In genomic region chr2:1521878-1522495, GRCh38 we compare ENCODE assay signal across 14 cellular contexts.
DNase-seq lines count a peak whose midpoint lies in the region; ATAC-seq and TF ChIP-seq lines count a peak whose summit lies in the region.
"Had no signal": no experiment of that assay in that cellular context is flagged by ENCODE, and none has a peak within 500 bp of the region (broad histone marks: within the 10 kb centered on the region; RNA-seq: fewer than 3 reads in every experiment).

No MANE protein-coding gene starts in this region.

- H3K36me3 Mint-ChIP-seq in endothelial cell (ENCODE audit: low read depth, unreplicated experiment), result no peaks in the 10 kb centered on the region
- H3K36me3 Mint-ChIP-seq: CD14-positive monocyte; CD8-positive, alpha-beta T cell had no signal

- H3K4me3 Mint-ChIP-seq in endothelial cell (ENCODE audit: unreplicated experiment), result no peak overlapping the region
- H3K4me3 Mint-ChIP-seq: B cell; CD14-positive monocyte; CD8-positive, alpha-beta T cell; HFFc6 had no signal

- intact Hi-C loops in cardiac septum (cut with DNase I) (no loop called here), Right ventricle myocardium superior (cut with DNase I) (no loop called here)

- ATAC-seq in Right ventricle myocardium superior (ENCODE audit: poor library complexity) (no peak), HG02973 (IDR thresholded peaks at IDR 0.05; ENCODE audit: unreplicated experiment) (no peak), GM21367 (IDR thresholded peaks at IDR 0.05; ENCODE audit: unreplicated experiment) (no peak)
- ATAC-seq: CD8-positive, alpha-beta T cell had no signal

- H3K36me3 ChIP-seq in KOPT-K1 (ENCODE audit: insufficient read depth, low read length), result no peaks in the 10 kb centered on the region

- H3K9me3 Mint-ChIP-seq in endothelial cell (ENCODE audit: unreplicated experiment), result no peaks in the 10 kb centered on the region
- H3K9me3 Mint-ChIP-seq: CD8-positive, alpha-beta T cell; HFFc6 had no signal

- peak overlapping the region; percentile 16 for H3K27ac Mint-ChIP-seq in endothelial cell (ENCODE audit: unreplicated experiment)
- H3K27ac Mint-ChIP-seq: B cell; CD14-positive monocyte; CD8-positive, alpha-beta T cell; HFFc6 had no signal

- H3K27ac ChIP-seq in KOPT-K1 (ENCODE audit: low read depth, low read length, poor library complexity, severe bottlenecking), result peak overlapping the region; percentile 92

- DNase-seq in cardiac septum (ENCODE audit: low spot score), result peak; percentile 54
- DNase-seq in Right ventricle myocardium superior, result no peak
- no peak for DNase-seq in endothelial cell (ENCODE audit: low spot score)
- DNase-seq in activated effector memory CD4-positive, alpha-beta T cell treated with anti-CD3 and anti-CD28 coated beads, Interleukin-2, amount 50 U/mL, for 16 hours, result no peak
- DNase-seq: CD8-positive, alpha-beta T cell; GF-D8; HCEC 1CT; HFFc6 had no signal

- H3K4me1 Mint-ChIP-seq in endothelial cell (ENCODE audit: unreplicated experiment), result no peaks in the 10 kb centered on the region
- H3K4me1 Mint-ChIP-seq: CD14-positive monocyte had no signal

- H3K9me3 ChIP-seq in KOPT-K1 (ENCODE audit: insufficient read depth, low read length, poor library complexity, severe bottlenecking), result no peaks in the 10 kb centered on the region
- H3K9me3 ChIP-seq: Caco-2 had no signal

- no peaks in the 10 kb centered on the region for H3K27me3 Mint-ChIP-seq in endothelial cell (ENCODE audit: unreplicated experiment)
- H3K27me3 Mint-ChIP-seq: B cell had no signal

- TF ChIP-seq CTCF in endothelial cell (IDR thresholded peaks at IDR 0.05; ENCODE audit: unreplicated experiment), result no peak
